8 cellular contexts compared by ENCODE assay signal in genomic region chr6:81997091-81997926, GRCh38.
DNase-seq lines count a peak whose midpoint lies in the region; ATAC-seq, FAIRE-seq and TF ChIP-seq lines count a peak whose summit lies in the region.

No MANE protein-coding gene starts in this region.

- CTCF ChIA-PET in RWPE1 (lab: Yijun Ruan, JAX), result interaction anchor here (0.6 to 1.2 kb wide), 2 partner anchors 9 to 243 kb away, joined by 3 to 5 read pairs; no protein-coding TSS in a partner anchor
- CTCF ChIA-PET in activated naive CD4-positive, alpha-beta T cell treated with anti-CD3 and anti-CD28 coated beads, Interleukin-2, amount 10 ng/mL, durations not matched to agents 7 days and 5 days (lab: Charles Lee), result no interaction called here
- CTCF ChIA-PET in CD8-positive, alpha-beta memory T cell (lab: Charles Lee), result no interaction called here

- no peaks in the 10 kb centered on the region for H3K27me3 Mint-ChIP-seq in activated naive CD4-positive, alpha-beta T cell treated with anti-CD3 and anti-CD28 coated beads, Interleukin-2, amount 10 ng/mL, durations not matched to agents 7 days and 5 days
- no peaks in the 10 kb centered on the region for H3K27me3 Mint-ChIP-seq in CD8-positive, alpha-beta memory T cell

- H3K27ac Mint-ChIP-seq in activated naive CD4-positive, alpha-beta T cell treated with anti-CD3 and anti-CD28 coated beads, Interleukin-2, amount 10 ng/mL, durations not matched to agents 7 days and 5 days, result no peak overlapping the region
- no peak overlapping the region for H3K27ac Mint-ChIP-seq in CD8-positive, alpha-beta memory T cell

- H3K9ac ChIP-seq in kidney (ENCODE audit: low read length in 2 of 2), result no peak overlapping the region

- no peaks in the 10 kb centered on the region for H3K36me3 Mint-ChIP-seq in activated naive CD4-positive, alpha-beta T cell treated with anti-CD3 and anti-CD28 coated beads, Interleukin-2, amount 10 ng/mL, durations not matched to agents 7 days and 5 days
- H3K36me3 Mint-ChIP-seq in CD8-positive, alpha-beta memory T cell, result no peaks in the 10 kb centered on the region

- H3K27ac ChIP-seq in RWPE1 (no peak overlapping the region), left lung (peak overlapping the region in 1 of 2 donors; percentile 39), kidney (ENCODE audit: low read depth in 2 of 2, low read length in 2 of 2) (no peak overlapping the region)
- no peak overlapping the region for H3K27ac ChIP-seq in CD8-positive, alpha-beta memory T cell (ENCODE audit: low read depth, low read length)

- H3K36me3 ChIP-seq in left lung (no peaks in the 10 kb centered on the region), kidney (ENCODE audit: control insufficient read depth in 1 of 2, insufficient read depth in 2 of 2, low read length in 2 of 2) (no peaks in the 10 kb centered on the region)
- no peaks in the 10 kb centered on the region for H3K36me3 ChIP-seq in CD8-positive, alpha-beta memory T cell (ENCODE audit: insufficient read depth, low read length)

- no peaks in the 10 kb centered on the region for H3K9me3 Mint-ChIP-seq in activated naive CD4-positive, alpha-beta T cell treated with anti-CD3 and anti-CD28 coated beads, Interleukin-2, amount 10 ng/mL, durations not matched to agents 7 days and 5 days
- H3K9me3 Mint-ChIP-seq in CD8-positive, alpha-beta memory T cell, result no peaks in the 10 kb centered on the region

- TF ChIP-seq CTCF in RWPE1 (conservative IDR thresholded peaks at IDR 0.05; ENCODE audit: low read depth), result no peak
- no peak for TF ChIP-seq CTCF in left lung (IDR thresholded peaks at IDR 0.05)
- no peak for TF ChIP-seq CTCF in kidney (IDR thresholded peaks at IDR 0.05; ENCODE audit: borderline replicate concordance, extremely low read depth, insufficient read depth)

- intact Hi-C loops in left lung (cut with DNase I), result no loop called here
- intact Hi-C loops in kidney (cut with DNase I), result no loop called here

- no peak for FAIRE-seq in kidney (lab: Jason Lieb, UNC)

- ATAC-seq in GM18499 (IDR thresholded peaks at IDR 0.05; ENCODE audit: insufficient read depth, unreplicated experiment) (peak; percentile 73), HG02588 (IDR thresholded peaks at IDR 0.05; ENCODE audit: unreplicated experiment) (peak; percentile 73), left lung (peak; percentile 83)

- POLR2A ChIA-PET in RWPE1 (lab: Yijun Ruan, JAX; ENCODE audit: low non-redundant PET), result interaction anchor here (0.6 kb wide), 1 partner anchor 246 kb away, joined by 4 read pairs; no protein-coding TSS in a partner anchor
- POLR2A ChIA-PET in CD8-positive, alpha-beta memory T cell (lab: Charles Lee), result no interaction called here

- no peak overlapping the region for H3K4me3 ChIP-seq in left lung
- H3K4me3 ChIP-seq in kidney (ENCODE audit: low read length in 2 of 2), result no peak overlapping the region
- H3K4me3 ChIP-seq in CD8-positive, alpha-beta memory T cell (ENCODE audit: low read length), result no peak overlapping the region

- no peak overlapping the region for H3K4me3 Mint-ChIP-seq in activated naive CD4-positive, alpha-beta T cell treated with anti-CD3 and anti-CD28 coated beads, Interleukin-2, amount 10 ng/mL, durations not matched to agents 7 days and 5 days
- no peak overlapping the region for H3K4me3 Mint-ChIP-seq in CD8-positive, alpha-beta memory T cell

- H3K4me1 ChIP-seq in left lung, result peaks cover 6 to 11% of the 10 kb centered on the region in 2 donors
- no peaks in the 10 kb centered on the region for H3K4me1 ChIP-seq in kidney (ENCODE audit: control insufficient read depth in 1 of 2, insufficient read depth in 1 of 2, low read depth in 1 of 2, low read length in 2 of 2)
- no peaks in the 10 kb centered on the region for H3K4me1 ChIP-seq in CD8-positive, alpha-beta memory T cell (ENCODE audit: insufficient read depth, low read length)

- H3K27me3 ChIP-seq in left lung, result no peaks in the 10 kb centered on the region
- H3K27me3 ChIP-seq in CD8-positive, alpha-beta memory T cell (ENCODE audit: insufficient read depth, low read length, poor library complexity, severe bottlenecking), result no peaks in the 10 kb centered on the region

- DNase-seq in RWPE1 (ENCODE audit: low spot score) (peak; percentile 60), left lung (no peak), kidney (no peak), middle frontal gyrus (ENCODE audit: extremely low spot score, low spot score) (no peak)
- DNase-seq in activated naive CD4-positive, alpha-beta T cell treated with anti-CD3 and anti-CD28 coated beads, Interleukin-2, amount 10 ng/mL, durations not matched to agents 7 days and 5 days, result no peak
- DNase-seq in CD8-positive, alpha-beta memory T cell, result no peak

- no peaks in the 10 kb centered on the region for H3K9me3 ChIP-seq in left lung
- no peaks in the 10 kb centered on the region for H3K9me3 ChIP-seq in kidney (ENCODE audit: control insufficient read depth in 1 of 2, low read length in 2 of 2)
- no peaks in the 10 kb centered on the region for H3K9me3 ChIP-seq in CD8-positive, alpha-beta memory T cell (ENCODE audit: low read length)

- no peaks in the 10 kb centered on the region for H3K4me1 Mint-ChIP-seq in activated naive CD4-positive, alpha-beta T cell treated with anti-CD3 and anti-CD28 coated beads, Interleukin-2, amount 10 ng/mL, durations not matched to agents 7 days and 5 days
- no peaks in the 10 kb centered on the region for H3K4me1 Mint-ChIP-seq in CD8-positive, alpha-beta memory T cell
